In genomic region chr20:2314759-2315439, GRCh38 we compare ENCODE assay signal across 9 cellular contexts.
A peak's percentile ranks its signal among the peaks of the same experiment; 100 is the strongest.
DNase-seq lines count a peak whose midpoint lies in the region; ATAC-seq and TF ChIP-seq lines count a peak whose summit lies in the region.
"Had no signal": no experiment of that assay in that cellular context is flagged by ENCODE, and none has a peak within 500 bp of the region (broad histone marks: within the 10 kb centered on the region; RNA-seq: fewer than 3 reads in every experiment).

No MANE protein-coding gene starts in this region.

- no peaks in the 10 kb centered on the region for H3K4me1 ChIP-seq in effector memory CD4-positive, alpha-beta T cell (ENCODE audit: control insufficient read depth, insufficient read depth, low read length, poor library complexity, severe bottlenecking)

- H3K27me3 ChIP-seq in effector memory CD4-positive, alpha-beta T cell (replicated peaks; ENCODE audit: control insufficient read depth, insufficient read depth, low read length, poor library complexity, severe bottlenecking): no peaks in the 10 kb centered on the region

- H3K4me3 ChIP-seq in effector memory CD4-positive, alpha-beta T cell (ENCODE audit: insufficient read depth, low read depth, low read length, poor library complexity, severe bottlenecking): no peak overlapping the region

- no peak overlapping the region for H3K27ac ChIP-seq in effector memory CD4-positive, alpha-beta T cell (ENCODE audit: insufficient read depth, low read length, poor library complexity, severe bottlenecking)

- DNase-seq in AG09319 (ENCODE audit: extremely low read depth, low read depth) (peak; percentile 69), HUDEP-2 (lab: John Stamatoyannopoulos, UW; ENCODE audit: unreplicated experiment in 76 of 76) (peak in 64 of 76 experiments; percentile 4 to 89 (median 52)), SW480 (ENCODE audit: low spot score) (peak; percentile 93), islet precursor cell (peak; percentile 99)
- DNase-seq in effector memory CD4-positive, alpha-beta T cell: no peak
- DNase-seq: activated CD4-positive, alpha-beta T cell treated with anti-CD3 and anti-CD28 coated beads, Interleukin-2, amount 50 U/mL, for 4 hours had no signal

- peaks cover 5% of the 10 kb centered on the region for H3K9me3 ChIP-seq in effector memory CD4-positive, alpha-beta T cell (ENCODE audit: control insufficient read depth, low read length)

- ATAC-seq in GM21381 (IDR thresholded peaks at IDR 0.05; ENCODE audit: unreplicated experiment): no peak
- ATAC-seq in GM18868 (IDR thresholded peaks at IDR 0.05; ENCODE audit: unreplicated experiment): no peak
- no peak for ATAC-seq in HG03039 (IDR thresholded peaks at IDR 0.05; ENCODE audit: unreplicated experiment)

- H3K36me3 ChIP-seq in effector memory CD4-positive, alpha-beta T cell (ENCODE audit: control insufficient read depth, insufficient read depth, low read length): no peaks in the 10 kb centered on the region

- TF ChIP-seq CTCF in AG09319 (IDR thresholded peaks at IDR 0.05; ENCODE audit: low read depth, low read length): no peak

Comparison
In these comparisons a context has a peak if more than half of its experiments do, and no peak if none do; other contexts are left out.
1. DNase-seq: peak in AG09319 (single experiment), HUDEP-2 (64 of 76), SW480 (single experiment) and islet precursor cell (single experiment); none in effector memory CD4-positive, alpha-beta T cell (0 of 3).